In the genomic region with DNA sequence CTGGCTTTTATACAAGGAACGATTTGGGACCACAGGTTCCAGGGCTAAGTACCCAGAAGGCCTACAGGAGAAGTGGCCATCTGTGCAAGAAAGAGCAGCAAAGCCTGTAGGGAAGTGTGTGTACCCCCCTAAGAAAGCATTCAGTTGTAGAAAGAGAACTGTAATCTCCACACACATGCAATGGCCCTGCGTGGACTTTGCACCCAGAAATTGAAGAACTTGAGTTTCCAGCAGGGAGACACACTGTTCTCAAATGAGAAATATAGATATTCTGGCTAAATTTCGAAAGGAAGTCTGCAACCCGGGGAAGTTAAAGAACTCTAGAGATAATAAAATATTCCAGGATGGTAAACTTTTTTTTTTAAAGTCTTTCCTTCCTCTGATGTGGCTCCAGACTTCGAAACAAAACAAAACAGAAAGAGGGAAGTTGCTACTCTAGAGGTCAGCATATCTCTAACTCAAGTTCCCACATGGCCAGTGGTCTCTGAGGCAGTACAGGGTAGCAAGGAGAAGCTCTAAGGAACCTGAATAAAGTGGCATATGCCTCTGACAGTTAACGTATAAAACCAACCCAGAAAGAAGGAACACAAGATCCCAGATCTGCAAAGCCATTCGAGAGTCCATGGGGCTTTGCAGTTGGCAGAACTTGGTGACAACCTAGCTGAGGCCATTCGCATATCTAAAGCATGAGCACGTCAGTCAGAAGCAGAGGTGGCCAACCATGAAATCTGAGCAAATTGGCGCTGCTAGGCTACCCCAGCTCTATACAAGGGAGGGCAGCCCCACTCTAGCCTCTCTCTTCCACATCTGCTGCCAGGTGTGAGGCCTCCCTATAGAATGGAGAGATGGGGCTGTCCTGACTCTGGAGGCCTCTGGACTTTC, we compare ENCODE assay signal across 14 cellular contexts. TPM values are rescaled to one million over a fixed set of nuclear protein-coding genes. Genes with fewer than 3 reads are reported as not detected.
DNase-seq lines count a peak whose midpoint lies in the region; ATAC-seq, FAIRE-seq and TF ChIP-seq lines count a peak whose summit lies in the region.
"Had no signal": no experiment of that assay in that cellular context is flagged by ENCODE, and none has a peak within 500 bp of the region (broad histone marks: within the 10 kb centered on the region; RNA-seq: fewer than 3 reads in every experiment).

No MANE protein-coding gene starts in this region.

- no peaks in the 10 kb centered on the region for H3K27me3 Mint-ChIP-seq in T-helper 17 cell

- H3K36me3 Mint-ChIP-seq in T-helper 17 cell (ENCODE audit: low read depth), result no peaks in the 10 kb centered on the region

- H3K27me3 ChIP-seq in endothelial cell of umbilical vein (ENCODE audit: control insufficient read depth in 2 of 2, insufficient read depth in 2 of 2, low read length in 2 of 2) (no peaks in the 10 kb centered on the region), parathyroid adenoma (ENCODE audit: control insufficient read depth, insufficient read depth, low read length) (no peaks in the 10 kb centered on the region), osteoblast (ENCODE audit: insufficient read depth, low read length) (no peaks in the 10 kb centered on the region)
- H3K27me3 ChIP-seq: hepatocyte had no signal

- H3K79me2 ChIP-seq in endothelial cell of umbilical vein (ENCODE audit: control insufficient read depth, insufficient read depth, low read length), result no peaks in the 10 kb centered on the region
- H3K79me2 ChIP-seq in parathyroid adenoma, result no peaks in the 10 kb centered on the region
- no peaks in the 10 kb centered on the region for H3K79me2 ChIP-seq in osteoblast (ENCODE audit: insufficient read depth, low read length)
- no peaks in the 10 kb centered on the region for H3K79me2 ChIP-seq in OCI-LY7 (ENCODE audit: insufficient read depth, low read depth, low read length)
- H3K79me2 ChIP-seq: hepatocyte had no signal

- no peak overlapping the region for H3K4me3 Mint-ChIP-seq in T-helper 17 cell

- FAIRE-seq in endothelial cell of umbilical vein (lab: Jason Lieb, UNC), result peak; percentile 64

- H3K4me3 ChIP-seq in endothelial cell of umbilical vein (replicated peaks in 1 of 3; ENCODE audit: insufficient read depth in 1 of 3, low read depth in 1 of 3, low read length in 3 of 3) (no peak overlapping the region), parathyroid adenoma (ENCODE audit: low read depth, low read length) (no peak overlapping the region), osteoblast (ENCODE audit: insufficient read depth, low read length) (no peak overlapping the region), OCI-LY7 (ENCODE audit: low read depth, low read length, poor library complexity, severe bottlenecking) (no peak overlapping the region)
- H3K4me3 ChIP-seq: hepatocyte, smooth muscle cell had no signal

- DNase-seq in GF-D8 (lab: John Stamatoyannopoulos, UW), result peak; percentile 83
- DNase-seq in NOMO-1 (lab: John Stamatoyannopoulos, UW; ENCODE audit: unreplicated experiment in 2 of 2), result peak; percentile 48 to 78
- peak; percentile 81 for DNase-seq in endothelial cell of umbilical vein (ENCODE audit: low read depth, low spot score)
- no peak for DNase-seq in osteoblast (ENCODE audit: insufficient read length, low spot score, missing footprints)
- DNase-seq in OCI-LY7 (ENCODE audit: low spot score), result no peak
- no peak for DNase-seq in T-helper 17 cell
- DNase-seq: activated CD4-positive, alpha-beta T cell treated with anti-CD3 and anti-CD28 coated beads, Interleukin-2, amount 50 U/mL, for 48 hours; Caco-2; effector CD8-positive, alpha-beta T cell; SK-N-SH had no signal

- POLR2A ChIA-PET in endothelial cell of umbilical vein (lab: Charles Lee) (no interaction called here), OCI-LY7 (lab: Charles Lee) (no interaction called here)

- H3K9me2 ChIP-seq in OCI-LY7 (ENCODE audit: insufficient read depth, low read length), result no peaks in the 10 kb centered on the region
- H3K9me2 ChIP-seq: SK-N-SH had no signal

- H3K9me3 ChIP-seq in endothelial cell of umbilical vein (replicated peaks; ENCODE audit: control insufficient read depth, insufficient read depth, low read length) (no peaks in the 10 kb centered on the region), parathyroid adenoma (ENCODE audit: control insufficient read depth, low read length) (no peaks in the 10 kb centered on the region), osteoblast (ENCODE audit: low read depth, low read length) (no peaks in the 10 kb centered on the region), OCI-LY7 (ENCODE audit: low read length) (no peaks in the 10 kb centered on the region), T-helper 17 cell (ENCODE audit: control insufficient read depth, low read length, poor library complexity, severe bottlenecking) (no peaks in the 10 kb centered on the region)
- H3K9me3 ChIP-seq: Caco-2, SK-N-SH had no signal

- no peak for TF ChIP-seq POLR2A in endothelial cell of umbilical vein (IDR thresholded peaks at IDR 0.05; ENCODE audit: low read depth, low read length)

- CTCF ChIA-PET in endothelial cell of umbilical vein (lab: Charles Lee), result interaction anchor here (0.6 to 1.7 kb wide), 3 partner anchors 11 to 210 kb away, joined by 3 read pairs; no protein-coding TSS in a partner anchor
- CTCF ChIA-PET in OCI-LY7 (lab: Charles Lee; ENCODE audit: unreplicated experiment), result no interaction called here

- dilution Hi-C loops in endothelial cell of umbilical vein (cut with MboI; ENCODE audit: extremely low pct_ligation_motif_present, low sequenced_read_pairs), result no loop called here

- BruUV-seq in endothelial cell of umbilical vein (replicated peaks; lab: Mats Ljungman, UMichigan) (no TSS peak), OCI-LY7 (replicated peaks; lab: Mats Ljungman, UMichigan) (no TSS peak)

- H3K36me3 ChIP-seq in endothelial cell of umbilical vein (ENCODE audit: control insufficient read depth in 2 of 2, extremely low read depth in 1 of 2, insufficient read depth in 2 of 2, low read length in 2 of 2) (no peaks in the 10 kb centered on the region), parathyroid adenoma (ENCODE audit: control insufficient read depth, insufficient read depth, low read length) (no peaks in the 10 kb centered on the region), osteoblast (ENCODE audit: insufficient read depth, low read length) (no peaks in the 10 kb centered on the region), OCI-LY7 (ENCODE audit: insufficient read depth, low read length) (no peaks in the 10 kb centered on the region)

- H3K4me1 ChIP-seq in endothelial cell of umbilical vein (ENCODE audit: control insufficient read depth, extremely low read depth, insufficient read depth, low read length) (peaks cover 12% of the 10 kb centered on the region), parathyroid adenoma (peaks cover 16% of the 10 kb centered on the region), osteoblast (ENCODE audit: insufficient read depth, low read length) (no peaks in the 10 kb centered on the region), OCI-LY7 (ENCODE audit: insufficient read depth, low read length, poor library complexity, severe bottlenecking) (no peaks in the 10 kb centered on the region)
- H3K4me1 ChIP-seq: Caco-2 had no signal

- TF ChIP-seq CTCF in endothelial cell of umbilical vein (IDR thresholded peaks at IDR 0.05; ENCODE audit: extremely low read depth in 1 of 2, insufficient read depth in 1 of 2, low read depth in 1 of 2, low read length in 2 of 2) (no peak), parathyroid adenoma (IDR thresholded peaks at IDR 0.05) (no peak), osteoblast (IDR thresholded peaks at IDR 0.05; ENCODE audit: extremely low read depth, low read depth, low read length) (no peak), OCI-LY7 (conservative IDR thresholded peaks at IDR 0.05; ENCODE audit: low read length) (no peak)

- H3K9ac ChIP-seq in endothelial cell of umbilical vein (replicated peaks; ENCODE audit: extremely low read depth, insufficient read depth, low read length) (no peak overlapping the region), parathyroid adenoma (no peak overlapping the region)
- H3K9ac ChIP-seq: SK-N-SH had no signal

- H3K9me1 ChIP-seq in endothelial cell of umbilical vein (replicated peaks; ENCODE audit: control insufficient read depth, extremely low read depth, insufficient read depth, low read length), result no peaks in the 10 kb centered on the region

- H3K27ac ChIP-seq in endothelial cell of umbilical vein (ENCODE audit: insufficient read depth, low read depth, low read length), result no peak overlapping the region
- H3K27ac ChIP-seq in parathyroid adenoma, result no peak overlapping the region
- H3K27ac ChIP-seq in osteoblast (ENCODE audit: low read depth, low read length), result no peak overlapping the region
- no peak overlapping the region for H3K27ac ChIP-seq in OCI-LY7 (ENCODE audit: low read depth, low read length, poor library complexity, severe bottlenecking)
- H3K27ac ChIP-seq: hepatocyte had no signal

- no peak for ATAC-seq in T-helper 17 cell
- no peak for ATAC-seq in HG02642 (IDR thresholded peaks at IDR 0.05; ENCODE audit: poor library complexity, unreplicated experiment)

- no peak overlapping the region for H3K27ac Mint-ChIP-seq in T-helper 17 cell

- H2AFZ ChIP-seq in endothelial cell of umbilical vein (ENCODE audit: low read depth, low read length) (no peak overlapping the region), parathyroid adenoma (peak overlapping the region; percentile 26), osteoblast (ENCODE audit: low read length) (no peak overlapping the region), OCI-LY7 (ENCODE audit: low read length) (no peak overlapping the region)
- H2AFZ ChIP-seq: hepatocyte had no signal

- H3K4me1 Mint-ChIP-seq in T-helper 17 cell, result peaks cover 54% of the 10 kb centered on the region

- H4K20me1 ChIP-seq in endothelial cell of umbilical vein (replicated peaks; ENCODE audit: control insufficient read depth, extremely low read depth, insufficient read depth, low read length), result no peaks in the 10 kb centered on the region
- H4K20me1 ChIP-seq in osteoblast (ENCODE audit: insufficient read depth, low read length), result no peaks in the 10 kb centered on the region
- H4K20me1 ChIP-seq in OCI-LY7 (ENCODE audit: insufficient read depth, low read length), result no peaks in the 10 kb centered on the region

- H3K4me2 ChIP-seq in endothelial cell of umbilical vein (ENCODE audit: insufficient read depth, low read length) (no peak overlapping the region), parathyroid adenoma (ENCODE audit: low read length) (no peak overlapping the region), osteoblast (ENCODE audit: insufficient read depth, low read length) (no peak overlapping the region), OCI-LY7 (ENCODE audit: low read length) (no peak overlapping the region)
- H3K4me2 ChIP-seq: hepatocyte, SK-N-SH, smooth muscle cell had no signal

- intact Hi-C loops in endothelial cell of umbilical vein (cut with micrococcal nuclease), result loop anchor here (2.0 kb wide), 1 partner anchor 17 kb away; no protein-coding TSS in a partner anchor
- intact Hi-C loops in OCI-LY7 (cut with micrococcal nuclease; ENCODE audit: unreplicated experiment), result no loop called here

RNA-seq across cellular contexts. Expression of gene ELMO1, which starts 56.6 kb away (rescaled TPM):
- 23.5 and 30.6 TPM in 2 replicates for total RNA-seq in endothelial cell of umbilical vein
- polyA plus RNA-seq in endothelial cell of umbilical vein, result 16.2 and 17.0 TPM in 2 replicates
- polyA plus RNA-seq in endothelial cell of umbilical vein (2011; cell fraction: cytosol; rRNA removed), result 11.3 and 13.5 TPM in 2 replicates
- polyA plus RNA-seq in endothelial cell of umbilical vein (2011; cell fraction: nucleus; rRNA removed), result 26.0 and 29.5 TPM in 2 replicates
- polyA plus RNA-seq in endothelial cell of umbilical vein (2012), result 10.0 and 10.7 TPM in 2 replicates
- 80.5 and 81.2 TPM in 2 replicates for polyA minus RNA-seq in endothelial cell of umbilical vein
- polyA minus RNA-seq in endothelial cell of umbilical vein (2011; cell fraction: cytosol; rRNA and poly(A)+ RNA removed), result not detected
- polyA minus RNA-seq in endothelial cell of umbilical vein (2011; cell fraction: nucleus; rRNA and poly(A)+ RNA removed), result 172 and 226 TPM in 2 replicates
- total RNA-seq in osteoblast, result 0.29 and 2.2 TPM in 2 replicates
- 102 and 103 TPM in 2 replicates for total RNA-seq in OCI-LY7 (2014; rRNA removed; shearing (Covaris generic))
- 101 and 110 TPM in 2 replicates for total RNA-seq in OCI-LY7 (2022)
- total RNA-seq in T-helper 17 cell, result 100 to 1,000 TPM; 160 to 169 TPM

Comparison
In these comparisons a context has a peak if more than half of its experiments do, and no peak if none do; other contexts are left out.
1. DNase-seq: peak in GF-D8 (single experiment), NOMO-1 (2 of 2) and endothelial cell of umbilical vein (single experiment); none in osteoblast (single experiment), OCI-LY7 (single experiment) and T-helper 17 cell (0 of 3).